In the genomic region with DNA sequence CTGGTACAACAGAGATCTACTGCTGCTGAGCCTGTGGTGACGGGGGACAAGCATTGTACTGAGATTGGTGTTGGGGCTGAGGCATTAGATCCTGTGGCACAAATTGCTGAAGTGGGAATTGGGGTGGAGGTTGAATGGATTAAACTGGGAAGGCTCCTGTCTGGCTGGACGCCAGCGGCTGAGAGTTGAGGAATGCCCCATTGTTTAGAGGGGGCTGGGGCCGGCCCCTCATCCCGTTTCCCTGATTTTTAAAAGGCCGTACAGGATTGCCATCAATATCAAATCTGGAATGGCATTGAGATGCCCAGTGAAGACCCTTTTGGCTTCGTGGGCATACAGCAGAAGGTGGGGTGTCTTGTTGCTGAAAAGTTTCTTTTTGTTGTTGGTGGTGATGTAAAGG, we compare ENCODE assay signal across 1 cellular context. TPM values are rescaled to one million over a fixed set of nuclear protein-coding genes. Genes with fewer than 3 reads are reported as not detected.
"Had no signal": no experiment of that assay in that cellular context is flagged by ENCODE, and none has a peak within 500 bp of the region (broad histone marks: within the 10 kb centered on the region; RNA-seq: fewer than 3 reads in every experiment).

No MANE protein-coding gene starts in this region.

RNA-seq across cellular contexts. Expression of gene PRSS27, which starts 53.4 kb away (rescaled TPM):
- total RNA-seq: ascending aorta had no signal
